Comparison of ENCODE assay signal across 11 cellular contexts in the genomic region with DNA sequence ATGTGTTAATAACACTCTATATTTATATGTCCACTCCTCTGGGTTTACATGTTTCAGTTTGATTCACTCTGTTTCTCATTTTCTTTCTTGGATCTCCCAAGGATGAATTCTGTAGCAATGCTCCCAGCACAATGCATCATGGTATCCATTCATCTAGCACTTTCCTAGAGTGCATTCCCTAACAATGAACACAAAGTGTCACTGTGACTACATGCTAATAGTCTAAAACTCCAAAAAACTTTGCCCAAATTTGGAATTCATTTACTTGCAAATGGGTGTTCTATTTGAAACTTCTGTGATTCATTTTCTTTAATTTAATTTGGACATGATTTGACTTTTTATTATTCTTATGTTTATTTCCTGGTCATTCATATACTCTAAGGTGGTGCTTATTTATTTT.
A peak's percentile ranks its signal among the peaks of the same experiment; 100 is the strongest.
DNase-seq lines count a peak whose midpoint lies in the region; ATAC-seq and TF ChIP-seq lines count a peak whose summit lies in the region.
"Had no signal": no experiment of that assay in that cellular context is flagged by ENCODE, and none has a peak within 500 bp of the region (broad histone marks: within the 10 kb centered on the region; RNA-seq: fewer than 3 reads in every experiment).

No MANE protein-coding gene starts in this region.

- intact Hi-C loops in colonic mucosa (cut with DNase I): no loop called here
- intact Hi-C loops in activated CD4-positive, alpha-beta T cell treated with anti-CD3 and anti-CD28 coated beads, Interleukin-2, amount 10 ng/mL, durations not matched to agents 24 days and 14 days (cut with micrococcal nuclease): no loop called here

- no peak overlapping the region for H3K27ac ChIP-seq in colonic mucosa
- no peak overlapping the region for H3K27ac ChIP-seq in neural progenitor cell
- H3K27ac ChIP-seq in upper lobe of left lung: no peak overlapping the region

- TF ChIP-seq CTCF in colonic mucosa (IDR thresholded peaks at IDR 0.05) (peak; percentile 12), neural progenitor cell (IDR thresholded peaks at IDR 0.05) (peak; percentile 65), upper lobe of left lung (IDR thresholded peaks at IDR 0.05) (peak in 1 of 6 experiments; percentile 9)

- no peaks in the 10 kb centered on the region for H3K36me3 Mint-ChIP-seq in neural progenitor cell
- H3K36me3 Mint-ChIP-seq in activated CD4-positive, alpha-beta T cell treated with anti-CD3 and anti-CD28 coated beads, Interleukin-2, amount 10 ng/mL, durations not matched to agents 24 days and 14 days (ENCODE audit: low read depth): no peaks in the 10 kb centered on the region
- H3K36me3 Mint-ChIP-seq: activated naive CD8-positive, alpha-beta T cell treated with anti-CD3 and anti-CD28 coated beads for 36 hours had no signal

- no peaks in the 10 kb centered on the region for H4K20me1 ChIP-seq in neural progenitor cell (ENCODE audit: low read depth)

- DNase-seq in NCI-H1105 treated with DMSO at 0.1 percent for 48 hours (lab: John Stamatoyannopoulos, UW) (peak; percentile 21), NCI-H1105 (lab: John Stamatoyannopoulos, UW) (no peak), MV-4-11 (lab: John Stamatoyannopoulos, UW) (peak; percentile 8), colonic mucosa (no peak), neural progenitor cell (ENCODE audit: low spot score) (peak; percentile 58), upper lobe of left lung (no peak)
- no peak for DNase-seq in activated naive CD4-positive, alpha-beta T cell (lab: John Stamatoyannopoulos, UW)
- DNase-seq in activated CD4-positive, alpha-beta T cell treated with anti-CD3 and anti-CD28 coated beads, Interleukin-2, amount 10 ng/mL, durations not matched to agents 24 days and 14 days: no peak
- DNase-seq: activated CD4-positive, alpha-beta T cell treated with anti-CD3 and anti-CD28 coated beads for 4 hours; activated naive CD8-positive, alpha-beta T cell treated with anti-CD3 and anti-CD28 coated beads for 36 hours; stimulated activated CD4-positive, alpha-beta T cell treated with anti-CD3 and anti-CD28 coated beads, Interleukin-2, amount 100 ng/mL, for 24 hours had no signal

- H3K9ac ChIP-seq in colonic mucosa (ENCODE audit: low read depth in 2 of 2, low read length in 2 of 2) (no peak overlapping the region), neural progenitor cell (no peak overlapping the region)

- no peaks in the 10 kb centered on the region for H3K9me3 ChIP-seq in colonic mucosa
- no peaks in the 10 kb centered on the region for H3K9me3 ChIP-seq in neural progenitor cell (ENCODE audit: low read depth)
- no peaks in the 10 kb centered on the region for H3K9me3 ChIP-seq in upper lobe of left lung

- no peaks in the 10 kb centered on the region for H3K4me1 ChIP-seq in colonic mucosa
- no peaks in the 10 kb centered on the region for H3K4me1 ChIP-seq in neural progenitor cell
- H3K4me1 ChIP-seq in upper lobe of left lung: no peaks in the 10 kb centered on the region

- TF ChIP-seq POLR2A in upper lobe of left lung (IDR thresholded peaks at IDR 0.05): no peak

- no peak overlapping the region for H3K27ac Mint-ChIP-seq in neural progenitor cell
- H3K27ac Mint-ChIP-seq in activated CD4-positive, alpha-beta T cell treated with anti-CD3 and anti-CD28 coated beads, Interleukin-2, amount 10 ng/mL, durations not matched to agents 24 days and 14 days: no peak overlapping the region
- H3K27ac Mint-ChIP-seq: activated naive CD8-positive, alpha-beta T cell treated with anti-CD3 and anti-CD28 coated beads for 36 hours had no signal

- H3K27me3 ChIP-seq in colonic mucosa (no peaks in the 10 kb centered on the region), neural progenitor cell (no peaks in the 10 kb centered on the region), upper lobe of left lung (no peaks in the 10 kb centered on the region)

- TF ChIP-seq EP300 in upper lobe of left lung (IDR thresholded peaks at IDR 0.05): no peak

- no peaks in the 10 kb centered on the region for H3K27me3 Mint-ChIP-seq in neural progenitor cell (ENCODE audit: insufficient read depth, low read depth)
- no peaks in the 10 kb centered on the region for H3K27me3 Mint-ChIP-seq in activated CD4-positive, alpha-beta T cell treated with anti-CD3 and anti-CD28 coated beads, Interleukin-2, amount 10 ng/mL, durations not matched to agents 24 days and 14 days

- ATAC-seq in upper lobe of left lung (ENCODE audit: low FRiP score in 2 of 2): no peak

- H3K9me3 Mint-ChIP-seq in neural progenitor cell: no peaks in the 10 kb centered on the region
- H3K9me3 Mint-ChIP-seq in activated CD4-positive, alpha-beta T cell treated with anti-CD3 and anti-CD28 coated beads, Interleukin-2, amount 10 ng/mL, durations not matched to agents 24 days and 14 days: no peaks in the 10 kb centered on the region
- H3K9me3 Mint-ChIP-seq: activated naive CD8-positive, alpha-beta T cell treated with anti-CD3 and anti-CD28 coated beads for 36 hours had no signal

- no peaks in the 10 kb centered on the region for H3F3A ChIP-seq in neural progenitor cell (ENCODE audit: low read depth)

- H3K4me1 Mint-ChIP-seq in neural progenitor cell: no peaks in the 10 kb centered on the region
- no peaks in the 10 kb centered on the region for H3K4me1 Mint-ChIP-seq in activated CD4-positive, alpha-beta T cell treated with anti-CD3 and anti-CD28 coated beads, Interleukin-2, amount 10 ng/mL, durations not matched to agents 24 days and 14 days
- H3K4me1 Mint-ChIP-seq: activated naive CD8-positive, alpha-beta T cell treated with anti-CD3 and anti-CD28 coated beads for 36 hours had no signal

- no peaks in the 10 kb centered on the region for H3K36me3 ChIP-seq in colonic mucosa
- H3K36me3 ChIP-seq in neural progenitor cell: no peaks in the 10 kb centered on the region
- no peaks in the 10 kb centered on the region for H3K36me3 ChIP-seq in upper lobe of left lung

- H3K4me3 ChIP-seq in colonic mucosa: no peak overlapping the region
- H3K4me3 ChIP-seq in neural progenitor cell: no peak overlapping the region
- H3K4me3 ChIP-seq in upper lobe of left lung: no peak overlapping the region

- H3K79me2 ChIP-seq in neural progenitor cell (ENCODE audit: low read depth): no peaks in the 10 kb centered on the region

- H3K4me2 ChIP-seq in neural progenitor cell: no peak overlapping the region

- H2AFZ ChIP-seq in neural progenitor cell (replicated peaks): no peak overlapping the region

- H3K4me3 Mint-ChIP-seq in neural progenitor cell: no peak overlapping the region
- no peak overlapping the region for H3K4me3 Mint-ChIP-seq in activated CD4-positive, alpha-beta T cell treated with anti-CD3 and anti-CD28 coated beads, Interleukin-2, amount 10 ng/mL, durations not matched to agents 24 days and 14 days
- H3K4me3 Mint-ChIP-seq: activated naive CD8-positive, alpha-beta T cell treated with anti-CD3 and anti-CD28 coated beads for 36 hours had no signal

Comparison
In these comparisons a context has a peak if more than half of its experiments do, and no peak if none do; other contexts are left out.
1. DNase-seq: peak in NCI-H1105 treated with DMSO at 0.1 percent for 48 hours (single experiment), MV-4-11 (single experiment) and neural progenitor cell (single experiment); none in NCI-H1105 (single experiment), colonic mucosa (single experiment), upper lobe of left lung (0 of 2), activated naive CD4-positive, alpha-beta T cell (0 of 4) and activated CD4-positive, alpha-beta T cell treated with anti-CD3 and anti-CD28 coated beads, Interleukin-2, amount 10 ng/mL, durations not matched to agents 24 days and 14 days (single experiment).